ENCODE assay signal across 19 cellular contexts in the genomic region with DNA sequence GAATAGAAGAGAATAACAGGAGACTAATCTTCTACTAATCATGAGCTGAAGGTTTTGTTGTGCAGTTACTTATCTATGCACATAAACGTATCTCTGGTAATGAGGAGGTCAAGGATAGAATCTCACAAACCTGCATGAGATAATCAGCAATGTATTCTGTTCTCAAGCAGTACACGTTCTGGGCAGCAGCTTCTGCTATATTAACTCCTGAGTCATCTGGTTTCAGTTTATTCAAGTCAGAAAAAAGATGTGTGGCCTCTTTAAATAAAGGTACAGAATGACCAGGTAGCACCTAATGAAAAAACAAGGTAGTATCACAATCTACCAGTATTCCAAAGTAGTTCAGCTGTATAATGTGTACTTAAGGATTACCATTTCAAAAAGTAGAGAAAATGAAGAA. TPM values are rescaled to one million over a fixed set of nuclear protein-coding genes. Genes with fewer than 3 reads are reported as not detected.
DNase-seq lines count a peak whose midpoint lies in the region; ATAC-seq, FAIRE-seq and TF ChIP-seq lines count a peak whose summit lies in the region.
"Had no signal": no experiment of that assay in that cellular context is flagged by ENCODE, and none has a peak within 500 bp of the region (broad histone marks: within the 10 kb centered on the region; RNA-seq: fewer than 3 reads in every experiment).

No MANE protein-coding gene starts in this region.

- H2BK15ac ChIP-seq in IMR-90 (ENCODE audit: low read depth, low read length), result no peak overlapping the region

- H3K27me3 ChIP-seq in IMR-90 (ENCODE audit: control insufficient read depth, insufficient read depth, low read length) (no peaks in the 10 kb centered on the region), GM12878 (replicated peaks in 1 of 2; ENCODE audit: control insufficient read depth in 2 of 2, insufficient read depth in 2 of 2, low read length in 1 of 2) (no peaks in the 10 kb centered on the region)

- TF ChIP-seq EP300 in GM12878 (IDR thresholded peaks at IDR 0.05; ENCODE audit: borderline replicate concordance in 1 of 2, control insufficient read depth in 1 of 2, low read depth in 2 of 2, low read length in 2 of 2), result no peak

- H3K23ac ChIP-seq in IMR-90 (ENCODE audit: low read depth, low read length), result no peak overlapping the region

- no peak overlapping the region for H4K8ac ChIP-seq in IMR-90 (ENCODE audit: low read depth in 2 of 2, low read length in 2 of 2)

- dilution Hi-C loops in IMR-90 (cut with HindIII; ENCODE audit: low sequenced_read_pairs, unreplicated experiment), result no loop called here

- H3K4me2 ChIP-seq in IMR-90 (ENCODE audit: low read depth, low read length) (peak overlapping the region; percentile 70; the same call in 1 of the 2 replicates), GM12878 (ENCODE audit: control insufficient read depth, insufficient read depth) (no peak overlapping the region)
- H3K4me2 ChIP-seq: GM23338 had no signal

- H3K4me1 ChIP-seq in IMR-90 (ENCODE audit: control insufficient read depth, insufficient read depth, low read length) (no peaks in the 10 kb centered on the region), GM12878 (ENCODE audit: control insufficient read depth, insufficient read depth, low read length) (no peaks in the 10 kb centered on the region)

- ATAC-seq in IMR-90 (ENCODE audit: low read depth), result no peak
- ATAC-seq in GM12878, result no peak
- ATAC-seq in GM18520 (IDR thresholded peaks at IDR 0.05; ENCODE audit: unreplicated experiment), result no peak
- ATAC-seq: GM23338, HCT116 had no signal

- TF ChIP-seq RAD21 in IMR-90 (IDR thresholded peaks at IDR 0.05; ENCODE audit: low read length) (no peak), GM12878 (IDR thresholded peaks at IDR 0.05; ENCODE audit: insufficient read depth, low read depth, low read length) (no peak)

- RAD21 ChIA-PET in GM12878 (lab: Charles Lee; ENCODE audit: unreplicated experiment), result no interaction called here

- H3K4me3 ChIP-seq in IMR-90 (ENCODE audit: insufficient read depth, low read depth, low read length) (no peak overlapping the region), GM12878 (no peak overlapping the region)
- H3K4me3 ChIP-seq: GM23338 had no signal

- H2AK9ac ChIP-seq in IMR-90 (replicated peaks; ENCODE audit: low read depth, low read length, poor library complexity), result no peak overlapping the region

- peak; percentile 23 for FAIRE-seq in GM12878 (lab: Jason Lieb, UNC)
- FAIRE-seq: A204.1, HTR-8/SVneo had no signal

- H3K27ac ChIP-seq in IMR-90 (ENCODE audit: insufficient read depth, low read length) (no peak overlapping the region), GM12878 (ENCODE audit: control insufficient read depth, insufficient read depth) (no peak overlapping the region)
- H3K27ac ChIP-seq: C4-2B had no signal

- BruUV-seq in IMR-90 (replicated peaks; lab: Mats Ljungman, UMichigan) (no TSS peak), GM12878 (replicated peaks; lab: Mats Ljungman, UMichigan) (no TSS peak)

- POLR2A ChIA-PET in IMR-90 (lab: Charles Lee; ENCODE audit: unreplicated experiment), result no interaction called here
- POLR2A ChIA-PET in GM12878 (lab: Charles Lee), result interaction anchor here (0.5 to 1.0 kb wide), 2 partner anchors 9 to 20 kb away, joined by 3 to 4 read pairs; no protein-coding TSS in a partner anchor

- 60% methylated on average over 1 of the region's 2 CpGs; no CpG with 5 or more reads in 1 of the 2 experiments for WGBS in IMR-90 (ENCODE audit: extremely low coverage in 2 of 2, insufficient read length in 1 of 2), 2 experiments
- WGBS in GM12878 (ENCODE audit: insufficient coverage, insufficient replicate concordance, low lambda C conversion rate, missing lambda C conversion rate), result 15% methylated on average over 2 of the region's 2 CpGs

- no peak overlapping the region for H2AK5ac ChIP-seq in IMR-90 (ENCODE audit: low read depth, low read length)

- in situ Hi-C loops in IMR-90 (cut with MboI; ENCODE audit: low sequenced_read_pairs) (loop anchor here (25.0 kb wide), 2 partner anchors 896 to 1121 kb away; partner anchors contain the start of gene NPHP3), GM12878 (cut with MboI) (no loop called here)

- no peak overlapping the region for H4K5ac ChIP-seq in IMR-90 (ENCODE audit: low read depth, low read length)

- H2BK20ac ChIP-seq in IMR-90 (ENCODE audit: low read depth, low read length), result no peak overlapping the region

- DNase-seq in IMR-90 (peak; percentile 18), GM12878 (ENCODE audit: low read depth, low spot score) (no peak), iris pigment epithelial cell (ENCODE audit: low read depth) (peak; percentile 60), T-helper 2 cell (no peak), NCI-H2171 treated with DMSO at 0.1 percent for 48 hours (lab: John Stamatoyannopoulos, UW) (no peak), Ammon's horn (ENCODE audit: low spot score) (no peak)
- DNase-seq: ACHN; CD4-positive, alpha-beta T cell; DMS79 treated with DMSO at 0.1 percent for 48 hours; GF-D8; H7; Kasumi-1; KG1 had no signal

- no peak overlapping the region for H3K4ac ChIP-seq in IMR-90 (ENCODE audit: low read depth, low read length)

- H2AFZ ChIP-seq in IMR-90 (replicated peaks; ENCODE audit: low read length, poor library complexity) (no peak overlapping the region), GM12878 (ENCODE audit: control insufficient read depth, low read depth, low read length) (no peak overlapping the region)
- H2AFZ ChIP-seq: GM23338 had no signal

- no peak overlapping the region for H3K18ac ChIP-seq in IMR-90 (ENCODE audit: low read depth, low read length)

- H4K20me1 ChIP-seq in IMR-90 (ENCODE audit: insufficient read depth, low read length) (no peaks in the 10 kb centered on the region), GM12878 (ENCODE audit: control insufficient read depth, insufficient read depth) (no peaks in the 10 kb centered on the region)

- peaks cover 3 to 5% of the 10 kb centered on the region in 2 experiments; a peak in 2 of 4 replicates for H3K79me1 ChIP-seq in IMR-90 (ENCODE audit: low read depth in 1 of 2, low read length in 2 of 2)

- no peak for TF ChIP-seq POLR2A in IMR-90 (IDR thresholded peaks at IDR 0.05; ENCODE audit: low read depth, low read length)
- no peak for TF ChIP-seq POLR2A in GM12878 (IDR thresholded peaks at IDR 0.05; ENCODE audit: low read depth, low read length)

- SMC1A ChIA-PET in GM12878 (lab: Charles Lee; ENCODE audit: uncharacterized antibody, unreplicated experiment), result interaction anchor here (1.1 to 1.8 kb wide), 2 partner anchors 11 to 528 kb away, joined by 4 to 5 read pairs; no protein-coding TSS in a partner anchor

- H3K9me1 ChIP-seq in IMR-90 (ENCODE audit: insufficient read depth, low read length), result no peaks in the 10 kb centered on the region

- no peak overlapping the region for H2BK5ac ChIP-seq in IMR-90 (ENCODE audit: low read depth, low read length, poor library complexity, severe bottlenecking)

- no peaks in the 10 kb centered on the region for H3K79me2 ChIP-seq in GM12878 (ENCODE audit: control insufficient read depth, insufficient read depth, low read length)

- no peak overlapping the region for H2BK120ac ChIP-seq in IMR-90 (ENCODE audit: low read depth, low read length)

- H3K36me3 ChIP-seq in IMR-90 (ENCODE audit: control insufficient read depth, insufficient read depth, low read length), result peaks cover 14% of the 10 kb centered on the region
- H3K36me3 ChIP-seq in GM12878 (ENCODE audit: control insufficient read depth in 2 of 2, insufficient read depth in 2 of 2, low read length in 1 of 2), result peaks cover 7 to 30% of the 10 kb centered on the region in 2 experiments

- H3K9ac ChIP-seq in IMR-90 (ENCODE audit: low read depth, low read length) (no peak overlapping the region), GM12878 (ENCODE audit: control insufficient read depth, insufficient read depth, low read length) (no peak overlapping the region)

- intact Hi-C loops in IMR-90 (cut with micrococcal nuclease), result no loop called here
- intact Hi-C loops in GM12878 (cut with micrococcal nuclease; ENCODE audit: unreplicated experiment), result no loop called here

- CTCF ChIA-PET in IMR-90 (lab: Yijun Ruan, JAX) (no interaction called here), GM12878 (lab: Yijun Ruan, JAX) (interaction anchor here (1.5 kb wide), 1 partner anchor 9 kb away, joined by 4 read pairs; no protein-coding TSS in a partner anchor)

- no peak overlapping the region for H3K56ac ChIP-seq in IMR-90 (ENCODE audit: extremely low read depth, insufficient read depth, low read length)

- H3K9me3 ChIP-seq in IMR-90 (ENCODE audit: control insufficient read depth, insufficient read depth, low read length), result no peaks in the 10 kb centered on the region
- H3K9me3 ChIP-seq in GM12878 (replicated peaks; ENCODE audit: control insufficient read depth, insufficient read depth, low read length), result no peaks in the 10 kb centered on the region; the same call in 2 of the 3 replicates

- no peak overlapping the region for H4K91ac ChIP-seq in IMR-90 (ENCODE audit: insufficient read depth, low read depth, low read length)

- TF ChIP-seq CTCF in IMR-90 (conservative IDR thresholded peaks at IDR 0.05; ENCODE audit: low read depth, low read length) (no peak), GM12878 (IDR thresholded peaks at IDR 0.05 in 2 of 3, conservative IDR thresholded peaks at IDR 0.05 in 1 of 3; ENCODE audit: control insufficient read depth in 2 of 3, extremely low read depth in 1 of 3, insufficient read depth in 1 of 3, low read depth in 3 of 3, low read length in 3 of 3) (no peak)

- no peak overlapping the region for H3K14ac ChIP-seq in IMR-90 (replicated peaks; ENCODE audit: low read depth, low read length)

RNA-seq across cellular contexts. Expression of gene CDV3, which starts 34.9 kb away (rescaled TPM):
- 120 and 189 TPM in 2 replicates for total RNA-seq in IMR-90 (2012; rRNA removed)
- 78.1 and 93.6 TPM in 2 replicates for polyA plus RNA-seq in IMR-90 (2012; rRNA removed)
- polyA plus RNA-seq in IMR-90 (2012; cell fraction: cytosol; rRNA removed), result 11.2 and 14.0 TPM in 2 replicates
- polyA plus RNA-seq in IMR-90 (2012; cell fraction: nucleus; rRNA removed; ENCODE audit: low replicate concordance), result 3.2 and 36.9 TPM in 2 replicates
- total RNA-seq in GM12878 (2013; cell fraction: nucleolus; rRNA removed), result 33.0 and 34.3 TPM in 2 replicates
- 131 and 146 TPM in 2 replicates for total RNA-seq in GM12878 (2014; rRNA removed)
- 206 and 210 TPM in 2 replicates for total RNA-seq in GM12878 (2014; rRNA removed; fragmentation: Illumina TruSeq; extraction: Trizol)
- total RNA-seq in GM12878 (2021), result 214 and 219 TPM in 2 replicates
- polyA plus RNA-seq in GM12878 (2011; ENCODE audit: low read depth), result 136 TPM
- 133 and 170 TPM in 2 replicates for polyA plus RNA-seq in GM12878 (2011; rRNA removed)
- polyA plus RNA-seq in GM12878 (2011; cell fraction: cytosol; rRNA removed), result 48.0 and 52.5 TPM in 2 replicates
- polyA plus RNA-seq in GM12878 (2011; cell fraction: nucleus; rRNA removed), result 32.5 and 43.0 TPM in 2 replicates
- 166 and 179 TPM in 2 replicates for polyA plus RNA-seq in GM12878 (2012)
- 214 and 246 TPM in 2 replicates for polyA plus RNA-seq in GM12878 (2014; fragmentation: Illumina TruSeq; extraction: Trizol)
- polyA plus RNA-seq in GM12878 (2014; fragmentation: Nextera tagmentation; extraction: Ambion mirVana), result 100 to 1,000 TPM; 133 to 466 TPM
- polyA plus RNA-seq in GM12878 (2014; rRNA removed), result 137 and 138 TPM in 2 replicates
- 10 to 100 TPM; 42.3 to 48.4 TPM for polyA plus RNA-seq in GM12878 (2016; fragmentation: Nextera tagmentation; extraction: Ambion mirVana)
- 62.1 and 87.1 TPM in 2 replicates for polyA minus RNA-seq in GM12878 (2011; rRNA and poly(A)+ RNA removed)
- polyA minus RNA-seq in GM12878 (2011; cell fraction: cytosol; rRNA and poly(A)+ RNA removed), result 54.3 and 57.8 TPM in 2 replicates
- polyA minus RNA-seq in GM12878 (2011; cell fraction: nucleus; rRNA and poly(A)+ RNA removed), result 18.5 and 35.0 TPM in 2 replicates

RNA-seq across cellular contexts. Expression of gene TOPBP1, which starts 53.3 kb away (rescaled TPM):
- total RNA-seq in IMR-90 (2012; rRNA removed) (50.0 and 50.5 TPM in 2 replicates), GM12878 (2014; rRNA removed) (81.2 and 85.2 TPM in 2 replicates), GM12878 (2014; rRNA removed; fragmentation: Illumina TruSeq; extraction: Trizol) (97.5 and 99.3 TPM in 2 replicates), GM12878 (2021) (49.5 and 58.3 TPM in 2 replicates)
- polyA plus RNA-seq in IMR-90 (2012; rRNA removed) (19.2 and 19.5 TPM in 2 replicates), GM12878 (2011; rRNA removed) (97.6 and 112 TPM in 2 replicates), GM12878 (2014; fragmentation: Illumina TruSeq; extraction: Trizol) (77.8 and 84.4 TPM in 2 replicates), GM12878 (2014; fragmentation: Nextera tagmentation; extraction: Ambion mirVana) (10 to 100 TPM; 18.3 to 19.9 TPM), GM12878 (2014; rRNA removed) (58.6 and 64.6 TPM in 2 replicates), GM12878 (2016; fragmentation: Nextera tagmentation; extraction: Ambion mirVana) (10 to 100 TPM; 44.9 to 45.7 TPM)
- polyA plus RNA-seq in IMR-90 (2012; cell fraction: cytosol; rRNA removed), result 2.3 and 4.7 TPM in 2 replicates
- 8.2 and 48.1 TPM in 2 replicates for polyA plus RNA-seq in IMR-90 (2012; cell fraction: nucleus; rRNA removed; ENCODE audit: low replicate concordance)
- 307 and 335 TPM in 2 replicates for total RNA-seq in GM12878 (2013; cell fraction: nucleolus; rRNA removed)
- polyA plus RNA-seq in GM12878 (2011; ENCODE audit: low read depth), result 26.2 TPM
- polyA plus RNA-seq in GM12878 (2011; cell fraction: cytosol; rRNA removed), result 43.8 and 44.0 TPM in 2 replicates
- 213 and 221 TPM in 2 replicates for polyA plus RNA-seq in GM12878 (2011; cell fraction: nucleus; rRNA removed)
- polyA plus RNA-seq in GM12878 (2012), result 36.3 and 38.3 TPM in 2 replicates
- 72.9 and 111 TPM in 2 replicates for polyA minus RNA-seq in GM12878 (2011; rRNA and poly(A)+ RNA removed)
- 22.1 and 35.3 TPM in 2 replicates for polyA minus RNA-seq in GM12878 (2011; cell fraction: cytosol; rRNA and poly(A)+ RNA removed)
- 94.3 and 142 TPM in 2 replicates for polyA minus RNA-seq in GM12878 (2011; cell fraction: nucleus; rRNA and poly(A)+ RNA removed)

Comparison
In these comparisons a context has a peak if more than half of its experiments do, and no peak if none do; other contexts are left out.
1. DNase-seq: peak in IMR-90 (single experiment) and iris pigment epithelial cell (single experiment); none in GM12878 (single experiment), T-helper 2 cell (0 of 5), NCI-H2171 treated with DMSO at 0.1 percent for 48 hours (single experiment) and Ammon's horn (single experiment).